In the genomic region with DNA sequence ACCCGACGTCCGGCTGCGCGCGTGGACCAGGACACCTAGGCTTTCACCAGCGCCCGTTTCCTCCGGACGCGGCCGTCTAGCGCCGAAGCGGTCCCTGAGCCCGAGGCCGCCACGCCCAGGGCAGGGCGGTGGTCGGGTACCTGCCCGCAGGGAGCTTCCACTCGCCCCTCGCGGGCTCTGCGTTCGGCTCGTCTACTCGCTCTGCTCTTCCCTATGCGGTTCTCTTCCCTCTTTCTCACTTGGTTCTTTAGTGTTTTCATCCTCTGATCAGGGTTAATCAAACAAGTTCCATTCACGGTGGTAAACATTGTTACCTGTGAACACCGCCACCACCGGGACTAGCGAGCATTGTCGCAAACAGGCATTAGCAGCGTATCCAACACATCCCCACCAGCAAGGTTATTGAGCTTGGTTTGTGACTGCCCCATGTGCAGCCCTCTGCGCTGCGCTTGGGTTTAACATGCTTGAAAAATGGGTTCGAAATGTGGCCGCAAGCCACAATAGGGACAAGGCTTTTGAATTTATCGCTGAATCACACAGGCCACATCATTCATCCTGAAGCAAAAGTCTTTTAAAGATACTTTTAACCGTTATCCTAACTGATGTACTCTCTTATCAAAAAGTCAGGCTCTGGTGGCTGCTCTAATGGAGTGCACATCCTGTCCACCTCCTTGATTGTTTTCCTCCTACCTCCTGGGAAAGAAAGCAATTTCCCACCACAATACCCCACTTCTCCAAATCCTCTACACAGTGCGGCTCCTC, we compare ENCODE assay signal across 8 cellular contexts. TPM values are rescaled to one million over a fixed set of nuclear protein-coding genes. Genes with fewer than 3 reads are reported as not detected.
DNase-seq lines count a peak whose midpoint lies in the region; ATAC-seq and TF ChIP-seq lines count a peak whose summit lies in the region.

No MANE protein-coding gene starts in this region.

- no peak overlapping the region for H3K27ac Mint-ChIP-seq in CD4-positive, alpha-beta T cell
- peak overlapping the region; percentile 95 for H3K27ac Mint-ChIP-seq in activated CD4-positive, alpha-beta T cell treated with anti-CD3 and anti-CD28 coated beads, Interleukin-2, amount 10 ng/mL, durations not matched to agents 7 days and 5 days

- intact Hi-C loops in CD4-positive, alpha-beta T cell (cut with DNase I, micrococcal nuclease): loop anchor here in 1 of 2 experiments (1.0 kb wide), 1 partner anchor 10 kb away; no protein-coding TSS in a partner anchor

- H3K4me3 ChIP-seq in muscle layer of duodenum (ENCODE audit: low read depth in 1 of 2, low read length in 2 of 2) (peak overlapping the region; percentile 65 to 97), urinary bladder (ENCODE audit: low read depth, low read length) (peak overlapping the region; percentile 92)

- peak overlapping the region; percentile 98 for H3K27ac ChIP-seq in CD4-positive, alpha-beta T cell (ENCODE audit: low read depth, low read length)
- H3K27ac ChIP-seq in muscle layer of duodenum (ENCODE audit: low read length): no peak overlapping the region
- peak overlapping the region; percentile 38 for H3K27ac ChIP-seq in urinary bladder (ENCODE audit: low read depth)

- H3K4me1 Mint-ChIP-seq in CD4-positive, alpha-beta T cell (ENCODE audit: low read depth): peaks cover 45% of the 10 kb centered on the region
- peaks cover 35% of the 10 kb centered on the region for H3K4me1 Mint-ChIP-seq in activated CD4-positive, alpha-beta T cell treated with anti-CD3 and anti-CD28 coated beads, Interleukin-2, amount 10 ng/mL, durations not matched to agents 7 days and 5 days

- ATAC-seq in CD4-positive, alpha-beta T cell (ENCODE audit: poor library complexity): peak; percentile 15
- ATAC-seq in HG03066 (IDR thresholded peaks at IDR 0.05; ENCODE audit: low read depth, unreplicated experiment): peak; percentile 6
- ATAC-seq in HG03159 (IDR thresholded peaks at IDR 0.05; ENCODE audit: unreplicated experiment): no peak

- POLR2A ChIA-PET in CD4-positive, alpha-beta T cell (lab: Charles Lee): interaction anchor here (0.8 to 7.6 kb wide), 7 partner anchors 9 to 567 kb away, joined by 3 to 323 read pairs (median 5); partner anchors contain the start of gene IFT57
- POLR2A ChIA-PET in activated CD4-positive, alpha-beta T cell treated with anti-CD3 and anti-CD28 coated beads, Interleukin-2, amount 10 ng/mL, durations not matched to agents 7 days and 5 days (lab: Charles Lee): no interaction called here

- peaks cover 23% of the 10 kb centered on the region for H3K36me3 Mint-ChIP-seq in CD4-positive, alpha-beta T cell (ENCODE audit: low read depth)
- peaks cover 21% of the 10 kb centered on the region for H3K36me3 Mint-ChIP-seq in activated CD4-positive, alpha-beta T cell treated with anti-CD3 and anti-CD28 coated beads, Interleukin-2, amount 10 ng/mL, durations not matched to agents 7 days and 5 days (ENCODE audit: low read depth)

- CTCF ChIA-PET in CD4-positive, alpha-beta T cell (lab: Charles Lee): interaction anchor here (0.9 to 1.9 kb wide), 3 partner anchors 9 to 40 kb away, joined by 3 to 6 read pairs (median 4); no protein-coding TSS in a partner anchor
- CTCF ChIA-PET in activated CD4-positive, alpha-beta T cell treated with anti-CD3 and anti-CD28 coated beads, Interleukin-2, amount 10 ng/mL, durations not matched to agents 7 days and 5 days (lab: Charles Lee): interaction anchor here (1.0 kb wide), 1 partner anchor 10 kb away, joined by 3 read pairs; no protein-coding TSS in a partner anchor

- DNase-seq in CD4-positive, alpha-beta T cell: peak; percentile 36 to 57 (median 44)
- DNase-seq in activated CD4-positive, alpha-beta T cell treated with anti-CD3 and anti-CD28 coated beads, Interleukin-2, amount 10 ng/mL, durations not matched to agents 7 days and 5 days: peak; percentile 40
- peak; percentile 38 for DNase-seq in effector CD4-positive, alpha-beta T cell
- DNase-seq in NAMALWA (ENCODE audit: low spot score): no peak

- H3K4me3 Mint-ChIP-seq in CD4-positive, alpha-beta T cell: peak overlapping the region; percentile 90
- H3K4me3 Mint-ChIP-seq in activated CD4-positive, alpha-beta T cell treated with anti-CD3 and anti-CD28 coated beads, Interleukin-2, amount 10 ng/mL, durations not matched to agents 7 days and 5 days: peak overlapping the region; percentile 81

- no peaks in the 10 kb centered on the region for H3K36me3 ChIP-seq in muscle layer of duodenum (ENCODE audit: control insufficient read depth in 1 of 2, insufficient read depth in 2 of 2, low read length in 2 of 2)
- no peaks in the 10 kb centered on the region for H3K36me3 ChIP-seq in urinary bladder (ENCODE audit: insufficient read depth)

- no peaks in the 10 kb centered on the region for H3K27me3 Mint-ChIP-seq in CD4-positive, alpha-beta T cell
- H3K27me3 Mint-ChIP-seq in activated CD4-positive, alpha-beta T cell treated with anti-CD3 and anti-CD28 coated beads, Interleukin-2, amount 10 ng/mL, durations not matched to agents 7 days and 5 days: no peaks in the 10 kb centered on the region

- peak; percentile 36 for TF ChIP-seq CTCF in CD4-positive, alpha-beta T cell (IDR thresholded peaks at IDR 0.05)

- H3K9me3 ChIP-seq in CD4-positive, alpha-beta T cell (ENCODE audit: control insufficient read depth, low read length): no peaks in the 10 kb centered on the region
- no peaks in the 10 kb centered on the region for H3K9me3 ChIP-seq in muscle layer of duodenum (ENCODE audit: control insufficient read depth in 1 of 2, low read length in 2 of 2)

- H3K4me1 ChIP-seq in muscle layer of duodenum (ENCODE audit: control insufficient read depth in 1 of 2, insufficient read depth in 2 of 2, low read length in 2 of 2) (peaks cover 3 to 4% of the 10 kb centered on the region in 2 donors), urinary bladder (ENCODE audit: insufficient read depth) (no peaks in the 10 kb centered on the region)

- 27% methylated on average over 42 of the region's 42 CpGs for WGBS in urinary bladder

- H3K9me3 Mint-ChIP-seq in CD4-positive, alpha-beta T cell: no peaks in the 10 kb centered on the region
- H3K9me3 Mint-ChIP-seq in activated CD4-positive, alpha-beta T cell treated with anti-CD3 and anti-CD28 coated beads, Interleukin-2, amount 10 ng/mL, durations not matched to agents 7 days and 5 days: peaks cover 6% of the 10 kb centered on the region

- H3K27me3 ChIP-seq in CD4-positive, alpha-beta T cell (ENCODE audit: control insufficient read depth, insufficient read depth, low read length): no peaks in the 10 kb centered on the region
- no peaks in the 10 kb centered on the region for H3K27me3 ChIP-seq in muscle layer of duodenum (ENCODE audit: low read depth, low read length)

RNA-seq across cellular contexts. Expression of gene CD47, which starts 0.8 kb away (rescaled TPM):
- total RNA-seq in CD4-positive, alpha-beta T cell: 100 to 1,000 TPM; 166 to 170 TPM
- total RNA-seq in activated CD4-positive, alpha-beta T cell treated with anti-CD3 and anti-CD28 coated beads, Interleukin-2, amount 10 ng/mL, durations not matched to agents 7 days and 5 days: 100 to 1,000 TPM; 145 to 161 TPM
- total RNA-seq in urinary bladder: 155 TPM
- 39.2 TPM for polyA plus RNA-seq in urinary bladder
